Comparison of ENCODE assay signal across 24 cellular contexts in genomic region chr6:1617466-1618304, GRCh38. TPM values are rescaled to one million over a fixed set of nuclear protein-coding genes. Genes with fewer than 3 reads are reported as not detected.
DNase-seq lines count a peak whose midpoint lies in the region; ATAC-seq, FAIRE-seq and TF ChIP-seq lines count a peak whose summit lies in the region.
"Had no signal": no experiment of that assay in that cellular context is flagged by ENCODE, and none has a peak within 500 bp of the region (broad histone marks: within the 10 kb centered on the region; RNA-seq: fewer than 3 reads in every experiment).

No MANE protein-coding gene starts in this region.

- no peak overlapping the region for H3K4me2 ChIP-seq in HepG2 (ENCODE audit: low read depth, low read length)

- H3K4me1 Mint-ChIP-seq in stimulated activated naive B cell treated with anti-CD40 and anti-IgM and Interleukin-4, amounts not matched to agents 10 μg/mL and 1 μg/mL and 100 μg/mL, for 72 hours, result peaks cover 6 to 14% of the 10 kb centered on the region in 2 donors

- peak overlapping the region; percentile 7 for H3K27ac Mint-ChIP-seq in stimulated activated naive B cell treated with anti-CD40 and anti-IgM and Interleukin-4, amounts not matched to agents 10 μg/mL and 1 μg/mL and 100 μg/mL, for 72 hours
- H3K27ac Mint-ChIP-seq: activated naive CD8-positive, alpha-beta T cell; natural killer cell had no signal

- no peaks in the 10 kb centered on the region for H3K9me3 Mint-ChIP-seq in stimulated activated naive B cell treated with anti-CD40 and anti-IgM and Interleukin-4, amounts not matched to agents 10 μg/mL and 1 μg/mL and 100 μg/mL, for 72 hours
- H3K9me3 Mint-ChIP-seq: natural killer cell had no signal

- WGBS in HepG2 (ENCODE audit: low lambda C conversion rate), result 85% methylated on average over 20 of the region's 20 CpGs

- intact Hi-C loops in HepG2 (cut with micrococcal nuclease; ENCODE audit: unreplicated experiment), result no loop called here

- TF ChIP-seq RAD21 in HepG2 (CRISPR knock-in tag; IDR thresholded peaks at IDR 0.05), result no peak

- POLR2A ChIA-PET in HepG2 (lab: Yijun Ruan, JAX), result no interaction called here

- H3K4me3 ChIP-seq in coronary artery, result peak overlapping the region; percentile 97
- H3K4me3 ChIP-seq in HepG2 (replicated peaks in 1 of 3; ENCODE audit: insufficient read depth in 1 of 3, low read depth in 2 of 3, low read length in 3 of 3), result no peak overlapping the region
- H3K4me3 ChIP-seq: uterus had no signal

- no TSS peak for BruUV-seq in HepG2 (replicated peaks; lab: Mats Ljungman, UMichigan)

- H3K27ac ChIP-seq in coronary artery (peak overlapping the region; percentile 85 to 86), HepG2 (ENCODE audit: extremely low read length, insufficient read depth, low read length) (no peak overlapping the region)
- H3K27ac ChIP-seq: epithelial cell of prostate, uterus had no signal

- no peak overlapping the region for H2AFZ ChIP-seq in HepG2 (ENCODE audit: low read length)

- no peaks in the 10 kb centered on the region; the same call in 1 of the 2 replicates for H4K20me1 ChIP-seq in HepG2 (ENCODE audit: insufficient read depth, low read length)

- H3K4me1 ChIP-seq in HepG2 (ENCODE audit: insufficient read depth, low read length), result no peaks in the 10 kb centered on the region
- H3K4me1 ChIP-seq: uterus had no signal

- ATAC-seq in HepG2 (no peak), GM18498 (IDR thresholded peaks at IDR 0.05; ENCODE audit: unreplicated experiment) (no peak)
- no peak for ATAC-seq in stimulated activated naive B cell treated with anti-CD40 and anti-IgM and Interleukin-4, amounts not matched to agents 10 μg/mL and 1 μg/mL and 100 μg/mL, for 72 hours (replicated peaks)
- ATAC-seq: natural killer cell had no signal

- no peak for TF ChIP-seq POLR2A in HepG2 (IDR thresholded peaks at IDR 0.05; ENCODE audit: insufficient read depth in 1 of 2, low read depth in 2 of 2, low read length in 2 of 2)

- H3K4me3 Mint-ChIP-seq in stimulated activated naive B cell treated with anti-CD40 and anti-IgM and Interleukin-4, amounts not matched to agents 10 μg/mL and 1 μg/mL and 100 μg/mL, for 72 hours, result no peak overlapping the region
- H3K4me3 Mint-ChIP-seq: activated naive CD8-positive, alpha-beta T cell; natural killer cell had no signal

- H3K79me2 ChIP-seq in HepG2 (ENCODE audit: insufficient read depth, low read length), result no peaks in the 10 kb centered on the region

- no peak for FAIRE-seq in HepG2 (lab: Jason Lieb, UNC)
- FAIRE-seq: frontal cortex had no signal

- in situ Hi-C loops in HepG2 (cut with HindIII; ENCODE audit: extremely low pct_ligation_motif_present, low pct_unique_long_range_greater_than_20kb), result no loop called here

- no peaks in the 10 kb centered on the region for H3K27me3 ChIP-seq in HepG2 (ENCODE audit: control insufficient read depth in 1 of 2, insufficient read depth in 2 of 2, low read length in 2 of 2)

- H3K36me3 ChIP-seq in HepG2 (replicated peaks in 1 of 2; ENCODE audit: control insufficient read depth in 1 of 2, insufficient read depth in 2 of 2, low read length in 2 of 2), result peaks cover 2 to 16% of the 10 kb centered on the region in 2 experiments; a peak in 4 of 5 replicates
- H3K36me3 ChIP-seq: uterus had no signal

- no peak for TF ChIP-seq EP300 in HepG2 (IDR thresholded peaks at IDR 0.05; ENCODE audit: low read depth in 2 of 2, low read length in 2 of 2)
- TF ChIP-seq EP300 in HepG2 (CRISPR knock-in tag; IDR thresholded peaks at IDR 0.05; ENCODE audit: borderline replicate concordance), result no peak

- peaks cover 6 to 11% of the 10 kb centered on the region in 2 donors for H3K36me3 Mint-ChIP-seq in stimulated activated naive B cell treated with anti-CD40 and anti-IgM and Interleukin-4, amounts not matched to agents 10 μg/mL and 1 μg/mL and 100 μg/mL, for 72 hours
- H3K36me3 Mint-ChIP-seq: natural killer cell had no signal

- no peak overlapping the region for H3K9ac ChIP-seq in HepG2 (ENCODE audit: insufficient read depth, low read depth, low read length)

- H3K27me3 Mint-ChIP-seq in stimulated activated naive B cell treated with anti-CD40 and anti-IgM and Interleukin-4, amounts not matched to agents 10 μg/mL and 1 μg/mL and 100 μg/mL, for 72 hours, result peaks cover 28 to 50% of the 10 kb centered on the region in 2 donors

- CTCF ChIA-PET in HepG2 (lab: Yijun Ruan, JAX; ENCODE audit: low intra/inter-chr PET ratio, low total read pairs), result no interaction called here

- no peaks in the 10 kb centered on the region for H3K9me3 ChIP-seq in HepG2 (ENCODE audit: low read length)
- H3K9me3 ChIP-seq: uterus had no signal

- DNase-seq in GM20000 (ENCODE audit: low spot score) (peak; percentile 34), coronary artery (ENCODE audit: low spot score) (peak; percentile 75), HepG2 (ENCODE audit: low spot score) (no peak), NCI-H526 treated with DMSO at 0.1 percent for 48 hours (lab: John Stamatoyannopoulos, UW) (no peak), NCI-H524 (lab: John Stamatoyannopoulos, UW) (no peak), NCI-H1930 (lab: John Stamatoyannopoulos, UW) (no peak)
- no peak for DNase-seq in stimulated activated naive B cell treated with anti-CD40 and anti-IgM and Interleukin-4, amounts not matched to agents 10 μg/mL and 1 μg/mL and 100 μg/mL, for 72 hours
- DNase-seq: activated CD4-positive, alpha-beta T cell treated with anti-CD3 and anti-CD28 coated beads for 1 hour; C1 segment of cervical spinal cord; dermis blood vessel endothelial cell; hippocampal formation; MM.1S; natural killer cell; NCI-H146; NCI-H82; OCI-M1; Right ventricle myocardium superior; stimulated activated CD4-positive, alpha-beta T cell treated with anti-CD3 and anti-CD28 coated beads, Interleukin-4, amount 100 ng/mL, for 24 hours; SW 1271; uterus had no signal

- TF ChIP-seq CTCF in GM20000 (IDR thresholded peaks at IDR 0.05; ENCODE audit: extremely low read depth, missing control alignments), result no peak
- TF ChIP-seq CTCF in coronary artery (IDR thresholded peaks at IDR 0.05), result no peak
- no peak for TF ChIP-seq CTCF in HepG2 (CRISPR knock-in tag; IDR thresholded peaks at IDR 0.05)

TF ChIP-seq in HepG2, 621 proteins besides CTCF, POLR2A, EP300 and RAD21:
- TF ChIP-seq POLR2G (IDR thresholded peaks at IDR 0.05; ENCODE audit: low read depth, low read length) (0 out of 2 replicates have a peak, but pooled peaks have one; percentile 13), AGO2 (optimal IDR thresholded peaks at IDR 0.05; ENCODE audit: low read depth, low read length) (peak; percentile 14)
- TF ChIP-seq, protein P1, sequence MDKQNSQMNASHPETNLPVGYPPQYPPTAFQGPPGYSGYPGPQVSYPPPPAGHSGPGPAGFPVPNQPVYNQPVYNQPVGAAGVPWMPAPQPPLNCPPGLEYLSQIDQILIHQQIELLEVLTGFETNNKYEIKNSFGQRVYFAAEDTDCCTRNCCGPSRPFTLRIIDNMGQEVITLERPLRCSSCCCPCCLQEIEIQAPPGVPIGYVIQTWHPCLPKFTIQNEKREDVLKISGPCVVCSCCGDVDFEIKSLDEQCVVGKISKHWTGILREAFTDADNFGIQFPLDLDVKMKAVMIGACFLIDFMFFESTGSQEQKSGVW (CRISPR knock-in tag; IDR thresholded peaks at IDR 0.05; ENCODE audit: borderline replicate concordance), result no peak

RNA-seq across cellular contexts. Expression of gene FOXC1, which starts 8.0 kb away (rescaled TPM):
- total RNA-seq in HepG2 (2016; rRNA removed; fragmentation: Illumina TruSeq; extraction: Trizol), result 0.46 and 0.55 TPM in 2 replicates
- 0.09 TPM in 1 of 2 replicates, not detected in the other for total RNA-seq in HepG2 (2016; cell fraction: cytosol; rRNA removed; fragmentation: Illumina TruSeq; extraction: Trizol; ENCODE audit: low read depth)
- total RNA-seq in HepG2 (2016; cell fraction: insoluble cytoplasmic fraction; rRNA removed; fragmentation: Illumina TruSeq; extraction: Trizol), result 0.42 and 0.50 TPM in 2 replicates
- total RNA-seq in HepG2 (2016; cell fraction: membrane; rRNA removed; fragmentation: Illumina TruSeq; extraction: Trizol), result 0.28 and 0.31 TPM in 2 replicates
- 0.47 and 0.50 TPM in 2 replicates for total RNA-seq in HepG2 (2016; cell fraction: nucleus; rRNA removed; fragmentation: Illumina TruSeq; extraction: Trizol)
- 0.37 and 0.44 TPM in 2 replicates for polyA plus RNA-seq in HepG2 (2011; rRNA removed)
- polyA plus RNA-seq in HepG2 (2011; cell fraction: cytosol; rRNA removed), result 0.19 and 0.23 TPM in 2 replicates
- polyA plus RNA-seq in HepG2 (2011; cell fraction: nucleus; rRNA removed), result 0.23 and 0.27 TPM in 2 replicates
- 0.30 and 0.53 TPM in 2 replicates for polyA plus RNA-seq in HepG2 (2012)
- polyA plus RNA-seq in HepG2 (2016; cell fraction: cytosol; fragmentation: Illumina TruSeq; extraction: Trizol; ENCODE audit: low read depth), result 0.05 and 0.09 TPM in 2 replicates
- polyA plus RNA-seq in HepG2 (2016; cell fraction: insoluble cytoplasmic fraction; fragmentation: Illumina TruSeq; extraction: Trizol; ENCODE audit: low read depth), result 0.89 and 1.2 TPM in 2 replicates
- 0.26 and 0.35 TPM in 2 replicates for polyA plus RNA-seq in HepG2 (2016; cell fraction: membrane; fragmentation: Illumina TruSeq; extraction: Trizol; ENCODE audit: low read depth)
- polyA plus RNA-seq in HepG2 (2016; cell fraction: nucleus; fragmentation: Illumina TruSeq; extraction: Trizol; ENCODE audit: insufficient read depth, low read depth), result 0.72 and 0.95 TPM in 2 replicates
- polyA minus RNA-seq in HepG2 (2011; rRNA and poly(A)+ RNA removed; ENCODE audit: low replicate concordance), result 0.30 and 18.3 TPM in 2 replicates
- polyA minus RNA-seq in HepG2 (2011; cell fraction: cytosol; rRNA and poly(A)+ RNA removed), result 0.30 and 0.97 TPM in 2 replicates
- 0.25 and 0.52 TPM in 2 replicates for polyA minus RNA-seq in HepG2 (2011; cell fraction: nucleus; rRNA and poly(A)+ RNA removed)

Comparison
In these comparisons a context has a peak if more than half of its experiments do, and no peak if none do; other contexts are left out.
1. DNase-seq: peak in GM20000 (single experiment) and coronary artery (single experiment); none in HepG2 (single experiment), stimulated activated naive B cell treated with anti-CD40 and anti-IgM and Interleukin-4, amounts not matched to agents 10 μg/mL and 1 μg/mL and 100 μg/mL, for 72 hours (single experiment), NCI-H526 treated with DMSO at 0.1 percent for 48 hours (single experiment), NCI-H524 (0 of 2) and NCI-H1930 (0 of 2).